1 cellular context compared by ENCODE assay signal in the genomic region with DNA sequence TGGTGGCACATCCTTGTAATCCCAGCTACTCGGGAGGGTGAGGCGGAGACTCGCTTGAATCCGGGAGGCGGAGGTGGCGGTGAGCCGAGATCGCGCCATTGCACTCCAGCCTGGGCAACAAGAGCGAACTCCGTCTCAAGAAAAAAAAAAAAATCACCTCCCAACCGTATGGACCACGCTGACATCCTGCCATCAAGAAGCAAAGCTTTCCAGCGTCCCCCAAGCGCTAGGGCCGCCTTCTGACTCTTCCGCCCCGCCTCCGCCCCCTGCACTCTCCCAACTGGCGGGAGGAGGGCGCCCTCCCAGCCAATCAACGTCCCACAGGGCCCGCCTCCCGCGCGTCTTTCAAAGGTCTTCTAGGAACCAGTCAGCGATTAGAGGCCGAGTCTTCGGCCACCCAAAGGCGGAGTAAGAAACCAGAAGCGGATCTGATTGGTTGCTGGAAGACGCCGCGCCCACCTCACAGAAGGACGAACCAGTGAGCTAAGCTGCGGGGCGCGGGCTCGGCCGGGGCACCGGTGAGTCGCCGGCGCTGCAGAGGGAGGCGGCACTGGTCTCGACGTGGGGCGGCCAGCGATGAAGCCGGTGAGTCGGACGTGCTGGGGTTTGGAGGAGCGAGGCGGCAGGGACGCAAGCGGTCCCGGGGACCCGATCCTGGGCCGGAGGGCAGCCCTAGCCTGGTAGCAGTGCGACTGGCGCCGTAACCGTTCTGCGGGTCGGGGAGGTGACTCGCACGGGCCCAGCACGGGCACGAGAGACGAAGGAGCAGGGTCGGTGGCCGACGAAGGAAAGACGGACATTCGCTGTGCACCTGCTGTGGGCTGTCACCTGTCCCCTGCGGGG.
TF ChIP-seq lines count a peak whose summit lies in the region.

A gene with protein sequence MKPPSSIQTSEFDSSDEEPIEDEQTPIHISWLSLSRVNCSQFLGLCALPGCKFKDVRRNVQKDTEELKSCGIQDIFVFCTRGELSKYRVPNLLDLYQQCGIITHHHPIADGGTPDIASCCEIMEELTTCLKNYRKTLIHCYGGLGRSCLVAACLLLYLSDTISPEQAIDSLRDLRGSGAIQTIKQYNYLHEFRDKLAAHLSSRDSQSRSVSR (plus strand): TSS at position 515 of the 843 bp plus-strand sequence. CDS start 62 bp downstream, at position 577.

TF ChIP-seq in K562, 482 proteins besides CTCF, POLR2A, EP300 and RAD21 (continued from another document and continues in another):
- TF ChIP-seq, protein P1, sequence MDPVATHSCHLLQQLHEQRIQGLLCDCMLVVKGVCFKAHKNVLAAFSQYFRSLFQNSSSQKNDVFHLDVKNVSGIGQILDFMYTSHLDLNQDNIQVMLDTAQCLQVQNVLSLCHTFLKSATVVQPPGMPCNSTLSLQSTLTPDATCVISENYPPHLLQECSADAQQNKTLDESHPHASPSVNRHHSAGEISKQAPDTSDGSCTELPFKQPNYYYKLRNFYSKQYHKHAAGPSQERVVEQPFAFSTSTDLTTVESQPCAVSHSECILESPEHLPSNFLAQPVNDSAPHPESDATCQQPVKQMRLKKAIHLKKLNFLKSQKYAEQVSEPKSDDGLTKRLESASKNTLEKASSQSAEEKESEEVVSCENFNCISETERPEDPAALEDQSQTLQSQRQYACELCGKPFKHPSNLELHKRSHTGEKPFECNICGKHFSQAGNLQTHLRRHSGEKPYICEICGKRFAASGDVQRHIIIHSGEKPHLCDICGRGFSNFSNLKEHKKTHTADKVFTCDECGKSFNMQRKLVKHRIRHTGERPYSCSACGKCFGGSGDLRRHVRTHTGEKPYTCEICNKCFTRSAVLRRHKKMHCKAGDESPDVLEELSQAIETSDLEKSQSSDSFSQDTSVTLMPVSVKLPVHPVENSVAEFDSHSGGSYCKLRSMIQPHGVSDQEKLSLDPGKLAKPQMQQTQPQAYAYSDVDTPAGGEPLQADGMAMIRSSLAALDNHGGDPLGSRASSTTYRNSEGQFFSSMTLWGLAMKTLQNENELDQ (CRISPR knock-in tag; IDR thresholded peaks at IDR 0.05; ENCODE audit: borderline replicate concordance): no peak
- TF ChIP-seq, protein P2, sequence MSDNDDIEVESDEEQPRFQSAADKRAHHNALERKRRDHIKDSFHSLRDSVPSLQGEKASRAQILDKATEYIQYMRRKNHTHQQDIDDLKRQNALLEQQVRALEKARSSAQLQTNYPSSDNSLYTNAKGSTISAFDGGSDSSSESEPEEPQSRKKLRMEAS (CRISPR knock-in tag; IDR thresholded peaks at IDR 0.05): peak; percentile 78
- TF ChIP-seq ZC3H11A (IDR thresholded peaks at IDR 0.05; ENCODE audit: low read depth, low read length) (no peak), ZNF431 (CRISPR knock-in tag; IDR thresholded peaks at IDR 0.05) (peak; percentile 69; the same call in 1 of the 2 replicates), YY1 (IDR thresholded peaks at IDR 0.05; ENCODE audit: borderline replicate concordance in 1 of 3, control insufficient read depth in 1 of 3, extremely low read depth in 1 of 3, insufficient read depth in 3 of 3, insufficient read length in 1 of 3, insufficient replicate concordance in 2 of 3, low read depth in 1 of 3, low read length in 2 of 3) (peak in 1 of 3 experiments; percentile 43), NONO (IDR thresholded peaks at IDR 0.05; ENCODE audit: low read depth in 2 of 2, low read length in 1 of 2) (peak in 1 of 2 experiments; percentile 30; a peak in 1 of 4 replicates), JUND (IDR thresholded peaks at IDR 0.05; ENCODE audit: borderline replicate concordance, low read depth, low read length) (no peak), JUND (tag; IDR thresholded peaks at IDR 0.05; ENCODE audit: borderline replicate concordance, low read depth, low read length) (no peak; the same call in 2 of the 3 replicates), RBM34 (IDR thresholded peaks at IDR 0.05; ENCODE audit: borderline replicate concordance, insufficient read depth, low read length) (no peak), L3MBTL2 (IDR thresholded peaks at IDR 0.05) (peak; percentile 78), ZKSCAN1 (IDR thresholded peaks at IDR 0.05; ENCODE audit: low read depth, low read length) (0 out of 2 replicates have a peak, but pooled peaks have one; percentile 7), PML (IDR thresholded peaks at IDR 0.05; ENCODE audit: low read length) (0 out of 2 replicates have a peak, but pooled peaks have one; percentile 37), JUN (IDR thresholded peaks at IDR 0.05; ENCODE audit: borderline replicate concordance, low read depth, low read length) (no peak), JUN (CRISPR knock-in tag; IDR thresholded peaks at IDR 0.05; ENCODE audit: borderline replicate concordance) (peak; percentile 67; the same call in 1 of the 2 replicates), ARHGAP35 (IDR thresholded peaks at IDR 0.05; ENCODE audit: partially characterized antibody) (no peak), CC2D1A (IDR thresholded peaks at IDR 0.05) (peak; percentile 96), SAP30 (IDR thresholded peaks at IDR 0.05; ENCODE audit: borderline replicate concordance, insufficient read depth, low read depth, low read length, poor library complexity, severe bottlenecking) (peak; percentile 58), TRIM24 (IDR thresholded peaks at IDR 0.05) (peak in 1 of 2 experiments; percentile 37; a peak in 1 of 4 replicates), FOXM1 (IDR thresholded peaks at IDR 0.05; ENCODE audit: low read depth) (peak; percentile 100), FOXM1 (CRISPR knock-in tag; IDR thresholded peaks at IDR 0.05; ENCODE audit: low read depth) (peak; percentile 100)
- TF ChIP-seq, protein P3, sequence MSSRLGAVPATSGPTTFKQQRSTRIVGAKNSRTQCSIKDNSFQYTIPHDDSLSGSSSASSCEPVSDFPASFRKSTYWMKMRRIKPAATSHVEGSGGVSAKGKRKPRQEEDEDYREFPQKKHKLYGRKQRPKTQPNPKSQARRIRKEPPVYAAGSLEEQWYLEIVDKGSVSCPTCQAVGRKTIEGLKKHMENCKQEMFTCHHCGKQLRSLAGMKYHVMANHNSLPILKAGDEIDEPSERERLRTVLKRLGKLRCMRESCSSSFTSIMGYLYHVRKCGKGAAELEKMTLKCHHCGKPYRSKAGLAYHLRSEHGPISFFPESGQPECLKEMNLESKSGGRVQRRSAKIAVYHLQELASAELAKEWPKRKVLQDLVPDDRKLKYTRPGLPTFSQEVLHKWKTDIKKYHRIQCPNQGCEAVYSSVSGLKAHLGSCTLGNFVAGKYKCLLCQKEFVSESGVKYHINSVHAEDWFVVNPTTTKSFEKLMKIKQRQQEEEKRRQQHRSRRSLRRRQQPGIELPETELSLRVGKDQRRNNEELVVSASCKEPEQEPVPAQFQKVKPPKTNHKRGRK (tag; IDR thresholded peaks at IDR 0.05): no peak
- TF ChIP-seq, protein P4, sequence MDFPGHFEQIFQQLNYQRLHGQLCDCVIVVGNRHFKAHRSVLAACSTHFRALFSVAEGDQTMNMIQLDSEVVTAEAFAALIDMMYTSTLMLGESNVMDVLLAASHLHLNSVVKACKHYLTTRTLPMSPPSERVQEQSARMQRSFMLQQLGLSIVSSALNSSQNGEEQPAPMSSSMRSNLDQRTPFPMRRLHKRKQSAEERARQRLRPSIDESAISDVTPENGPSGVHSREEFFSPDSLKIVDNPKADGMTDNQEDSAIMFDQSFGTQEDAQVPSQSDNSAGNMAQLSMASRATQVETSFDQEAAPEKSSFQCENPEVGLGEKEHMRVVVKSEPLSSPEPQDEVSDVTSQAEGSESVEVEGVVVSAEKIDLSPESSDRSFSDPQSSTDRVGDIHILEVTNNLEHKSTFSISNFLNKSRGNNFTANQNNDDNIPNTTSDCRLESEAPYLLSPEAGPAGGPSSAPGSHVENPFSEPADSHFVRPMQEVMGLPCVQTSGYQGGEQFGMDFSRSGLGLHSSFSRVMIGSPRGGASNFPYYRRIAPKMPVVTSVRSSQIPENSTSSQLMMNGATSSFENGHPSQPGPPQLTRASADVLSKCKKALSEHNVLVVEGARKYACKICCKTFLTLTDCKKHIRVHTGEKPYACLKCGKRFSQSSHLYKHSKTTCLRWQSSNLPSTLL (IDR thresholded peaks at IDR 0.05): no peak
- TF ChIP-seq, protein P5, sequence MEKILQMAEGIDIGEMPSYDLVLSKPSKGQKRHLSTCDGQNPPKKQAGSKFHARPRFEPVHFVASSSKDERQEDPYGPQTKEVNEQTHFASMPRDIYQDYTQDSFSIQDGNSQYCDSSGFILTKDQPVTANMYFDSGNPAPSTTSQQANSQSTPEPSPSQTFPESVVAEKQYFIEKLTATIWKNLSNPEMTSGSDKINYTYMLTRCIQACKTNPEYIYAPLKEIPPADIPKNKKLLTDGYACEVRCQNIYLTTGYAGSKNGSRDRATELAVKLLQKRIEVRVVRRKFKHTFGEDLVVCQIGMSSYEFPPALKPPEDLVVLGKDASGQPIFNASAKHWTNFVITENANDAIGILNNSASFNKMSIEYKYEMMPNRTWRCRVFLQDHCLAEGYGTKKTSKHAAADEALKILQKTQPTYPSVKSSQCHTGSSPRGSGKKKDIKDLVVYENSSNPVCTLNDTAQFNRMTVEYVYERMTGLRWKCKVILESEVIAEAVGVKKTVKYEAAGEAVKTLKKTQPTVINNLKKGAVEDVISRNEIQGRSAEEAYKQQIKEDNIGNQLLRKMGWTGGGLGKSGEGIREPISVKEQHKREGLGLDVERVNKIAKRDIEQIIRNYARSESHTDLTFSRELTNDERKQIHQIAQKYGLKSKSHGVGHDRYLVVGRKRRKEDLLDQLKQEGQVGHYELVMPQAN (IDR thresholded peaks at IDR 0.05; ENCODE audit: borderline replicate concordance): peak; percentile 44; the same call in 1 of the 2 replicates
- TF ChIP-seq, protein P6, sequence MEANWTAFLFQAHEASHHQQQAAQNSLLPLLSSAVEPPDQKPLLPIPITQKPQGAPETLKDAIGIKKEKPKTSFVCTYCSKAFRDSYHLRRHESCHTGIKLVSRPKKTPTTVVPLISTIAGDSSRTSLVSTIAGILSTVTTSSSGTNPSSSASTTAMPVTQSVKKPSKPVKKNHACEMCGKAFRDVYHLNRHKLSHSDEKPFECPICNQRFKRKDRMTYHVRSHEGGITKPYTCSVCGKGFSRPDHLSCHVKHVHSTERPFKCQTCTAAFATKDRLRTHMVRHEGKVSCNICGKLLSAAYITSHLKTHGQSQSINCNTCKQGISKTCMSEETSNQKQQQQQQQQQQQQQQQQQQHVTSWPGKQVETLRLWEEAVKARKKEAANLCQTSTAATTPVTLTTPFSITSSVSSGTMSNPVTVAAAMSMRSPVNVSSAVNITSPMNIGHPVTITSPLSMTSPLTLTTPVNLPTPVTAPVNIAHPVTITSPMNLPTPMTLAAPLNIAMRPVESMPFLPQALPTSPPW (CRISPR knock-in tag; IDR thresholded peaks at IDR 0.05): peak; percentile 59; the same call in 1 of the 2 replicates
- TF ChIP-seq, protein P7, sequence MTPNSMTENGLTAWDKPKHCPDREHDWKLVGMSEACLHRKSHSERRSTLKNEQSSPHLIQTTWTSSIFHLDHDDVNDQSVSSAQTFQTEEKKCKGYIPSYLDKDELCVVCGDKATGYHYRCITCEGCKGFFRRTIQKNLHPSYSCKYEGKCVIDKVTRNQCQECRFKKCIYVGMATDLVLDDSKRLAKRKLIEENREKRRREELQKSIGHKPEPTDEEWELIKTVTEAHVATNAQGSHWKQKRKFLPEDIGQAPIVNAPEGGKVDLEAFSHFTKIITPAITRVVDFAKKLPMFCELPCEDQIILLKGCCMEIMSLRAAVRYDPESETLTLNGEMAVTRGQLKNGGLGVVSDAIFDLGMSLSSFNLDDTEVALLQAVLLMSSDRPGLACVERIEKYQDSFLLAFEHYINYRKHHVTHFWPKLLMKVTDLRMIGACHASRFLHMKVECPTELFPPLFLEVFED (CRISPR knock-in tag; conservative IDR thresholded peaks at IDR 0.05): no peak
- TF ChIP-seq, protein P8, sequence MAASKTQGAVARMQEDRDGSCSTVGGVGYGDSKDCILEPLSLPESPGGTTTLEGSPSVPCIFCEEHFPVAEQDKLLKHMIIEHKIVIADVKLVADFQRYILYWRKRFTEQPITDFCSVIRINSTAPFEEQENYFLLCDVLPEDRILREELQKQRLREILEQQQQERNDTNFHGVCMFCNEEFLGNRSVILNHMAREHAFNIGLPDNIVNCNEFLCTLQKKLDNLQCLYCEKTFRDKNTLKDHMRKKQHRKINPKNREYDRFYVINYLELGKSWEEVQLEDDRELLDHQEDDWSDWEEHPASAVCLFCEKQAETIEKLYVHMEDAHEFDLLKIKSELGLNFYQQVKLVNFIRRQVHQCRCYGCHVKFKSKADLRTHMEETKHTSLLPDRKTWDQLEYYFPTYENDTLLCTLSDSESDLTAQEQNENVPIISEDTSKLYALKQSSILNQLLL (CRISPR knock-in tag; IDR thresholded peaks at IDR 0.05; ENCODE audit: borderline replicate concordance): no peak
- TF ChIP-seq, protein P9, sequence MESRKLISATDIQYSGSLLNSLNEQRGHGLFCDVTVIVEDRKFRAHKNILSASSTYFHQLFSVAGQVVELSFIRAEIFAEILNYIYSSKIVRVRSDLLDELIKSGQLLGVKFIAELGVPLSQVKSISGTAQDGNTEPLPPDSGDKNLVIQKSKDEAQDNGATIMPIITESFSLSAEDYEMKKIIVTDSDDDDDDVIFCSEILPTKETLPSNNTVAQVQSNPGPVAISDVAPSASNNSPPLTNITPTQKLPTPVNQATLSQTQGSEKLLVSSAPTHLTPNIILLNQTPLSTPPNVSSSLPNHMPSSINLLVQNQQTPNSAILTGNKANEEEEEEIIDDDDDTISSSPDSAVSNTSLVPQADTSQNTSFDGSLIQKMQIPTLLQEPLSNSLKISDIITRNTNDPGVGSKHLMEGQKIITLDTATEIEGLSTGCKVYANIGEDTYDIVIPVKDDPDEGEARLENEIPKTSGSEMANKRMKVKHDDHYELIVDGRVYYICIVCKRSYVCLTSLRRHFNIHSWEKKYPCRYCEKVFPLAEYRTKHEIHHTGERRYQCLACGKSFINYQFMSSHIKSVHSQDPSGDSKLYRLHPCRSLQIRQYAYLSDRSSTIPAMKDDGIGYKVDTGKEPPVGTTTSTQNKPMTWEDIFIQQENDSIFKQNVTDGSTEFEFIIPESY (CRISPR knock-in tag; IDR thresholded peaks at IDR 0.05): peak; percentile 35; the same call in 1 of the 2 replicates
